In genomic region chr4:146271466-146271865, GRCh38 we compare ENCODE assay signal across 1 cellular context.
TF ChIP-seq lines count a peak whose summit lies in the region.

No MANE protein-coding gene starts in this region.

TF ChIP-seq in GM12878, 131 proteins besides CTCF, POLR2A, EP300 and RAD21 (continued from another document and continues in another):
- TF ChIP-seq CEBPZ (IDR thresholded peaks at IDR 0.05; ENCODE audit: low read depth, low read length) (no peak), E2F8 (IDR thresholded peaks at IDR 0.05; ENCODE audit: low read depth, partially characterized antibody) (no peak), ZNF622 (IDR thresholded peaks at IDR 0.05) (no peak), ZBTB33 (IDR thresholded peaks at IDR 0.05) (no peak), ZBTB4 (CRISPR knock-in tag; IDR thresholded peaks at IDR 0.05) (no peak), NFXL1 (IDR thresholded peaks at IDR 0.05; ENCODE audit: borderline replicate concordance) (no peak), IRF3 (IDR thresholded peaks at IDR 0.05) (no peak), PKNOX1 (IDR thresholded peaks at IDR 0.05) (no peak), ATF2 (IDR thresholded peaks at IDR 0.05; ENCODE audit: low read length) (peak; percentile 50; the same call in 1 of the 2 replicates), EZH2 (IDR thresholded peaks at IDR 0.05; ENCODE audit: borderline replicate concordance, control insufficient read depth, low read depth, low read length) (no peak), MEF2B (IDR thresholded peaks at IDR 0.05; ENCODE audit: partially characterized antibody, poor library complexity, severe bottlenecking) (peak; percentile 29), USF2 (IDR thresholded peaks at IDR 0.05; ENCODE audit: borderline replicate concordance, low read depth, low read length) (no peak), CREB1 (IDR thresholded peaks at IDR 0.05; ENCODE audit: low read depth) (no peak), RELB (IDR thresholded peaks at IDR 0.05; ENCODE audit: low read depth) (peak; percentile 96), USF1 (IDR thresholded peaks at IDR 0.05; ENCODE audit: borderline replicate concordance, extremely low read length, insufficient read depth, low read depth, low read length) (no peak), ZNF384 (IDR thresholded peaks at IDR 0.05; ENCODE audit: borderline replicate concordance, low read depth, low read length) (no peak), ASH2L (IDR thresholded peaks at IDR 0.05; ENCODE audit: borderline replicate concordance, low read depth) (no peak), KDM1A (IDR thresholded peaks at IDR 0.05; ENCODE audit: borderline replicate concordance) (no peak), BCL3 (IDR thresholded peaks at IDR 0.05; ENCODE audit: borderline replicate concordance, insufficient read depth, low read depth, low read length, poor library complexity, severe bottlenecking) (peak; percentile 78), NBN (IDR thresholded peaks at IDR 0.05) (peak; percentile 69), RELA (IDR thresholded peaks at IDR 0.05; ENCODE audit: borderline replicate concordance, partially characterized antibody) (peak; percentile 59), POU2F2 (IDR thresholded peaks at IDR 0.05; ENCODE audit: borderline replicate concordance, low read depth, low read length) (peak; percentile 48; the same call in 1 of the 3 replicates), ZBTB11 (CRISPR knock-in tag; IDR thresholded peaks at IDR 0.05) (no peak), LARP7 (IDR thresholded peaks at IDR 0.05) (no peak), FOS (IDR thresholded peaks at IDR 0.05; ENCODE audit: borderline replicate concordance, extremely low read depth, insufficient read length) (no peak), RUNX3 (IDR thresholded peaks at IDR 0.05; ENCODE audit: low read length) (peak; percentile 90), SMARCA5 (IDR thresholded peaks at IDR 0.05) (0 out of 2 replicates have a peak, but pooled peaks have one; percentile 4), HCFC1 (IDR thresholded peaks at IDR 0.05; ENCODE audit: low read length) (no peak)
